ENCODE assay signal across 7 cellular contexts in the genomic region with DNA sequence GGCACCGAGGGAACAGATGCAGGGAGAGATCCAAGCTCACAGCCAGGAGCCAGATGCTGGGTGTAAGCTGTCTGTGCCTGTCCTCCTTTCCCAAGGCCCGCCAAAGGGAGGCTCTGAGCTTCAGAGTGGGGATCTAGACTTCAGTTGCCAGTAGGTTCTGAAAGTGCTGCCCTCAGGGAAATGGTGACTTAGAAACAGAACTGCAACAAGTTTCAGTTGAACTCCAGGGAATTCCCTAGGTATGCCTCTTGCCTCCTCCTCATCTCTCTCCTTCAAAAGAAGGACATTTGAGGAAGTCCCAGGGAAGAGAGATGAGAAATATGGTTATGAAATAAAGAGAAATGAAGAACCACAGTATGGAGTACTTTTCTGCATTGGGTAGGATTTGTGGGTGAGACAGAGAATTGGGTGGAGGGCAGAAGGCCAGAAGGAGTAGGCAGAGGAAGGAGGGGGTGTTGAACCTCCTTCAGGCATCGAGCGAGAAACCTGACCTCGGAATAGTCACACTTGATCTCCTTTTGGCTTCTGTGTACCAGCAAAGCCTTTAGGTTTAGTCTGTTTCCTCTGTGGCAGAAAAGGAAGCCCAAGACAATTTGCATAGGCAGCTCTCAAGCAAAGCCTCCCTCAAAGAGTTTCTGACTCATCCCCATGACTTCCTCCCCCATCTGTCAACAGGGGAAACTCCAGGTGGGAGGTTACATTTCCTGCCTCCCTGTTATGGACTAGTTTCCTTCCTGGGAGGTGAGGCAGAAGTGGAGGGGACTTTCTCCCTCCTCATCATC.
DNase-seq lines count a peak whose midpoint lies in the region; ATAC-seq and TF ChIP-seq lines count a peak whose summit lies in the region.

No MANE protein-coding gene starts in this region.

- peak overlapping the region; percentile 13 to 35 for H3K4me3 Mint-ChIP-seq in effector memory CD8-positive, alpha-beta T cell

- H3K4me1 Mint-ChIP-seq in effector memory CD8-positive, alpha-beta T cell (ENCODE audit: low read depth in 2 of 2): peaks cover 14 to 18% of the 10 kb centered on the region in 2 donors

- H3F3A ChIP-seq in MM.1S (ENCODE audit: insufficient read depth, low read length): peaks cover 48% of the 10 kb centered on the region

- no peak overlapping the region for H2AFZ ChIP-seq in MM.1S (ENCODE audit: low read length)

- H3K27ac ChIP-seq in HEK293 (ENCODE audit: extremely low read depth, low read depth, low read length) (no peak overlapping the region), MM.1S (ENCODE audit: low read length) (peak overlapping the region; percentile 99)

- H3K36me3 ChIP-seq in HEK293 (ENCODE audit: control insufficient read depth in 2 of 2, insufficient read depth in 1 of 2, low read length in 2 of 2) (no peaks in the 10 kb centered on the region), MM.1S (replicated peaks; ENCODE audit: insufficient read depth, low read length) (no peaks in the 10 kb centered on the region)

- CTCF ChIA-PET in HEK293 (lab: Yijun Ruan, JAX) (interaction anchor here (0.6 to 1.9 kb wide), 6 partner anchors 17 to 487 kb away, joined by 3 to 9 read pairs (median 4); no protein-coding TSS in a partner anchor), HEK293T (lab: Yijun Ruan, JAX) (interaction anchor here (0.6 to 3.1 kb wide), 4 partner anchors 13 to 538 kb away, joined by 3 to 9 read pairs (median 4); no protein-coding TSS in a partner anchor)

- peaks cover 70% of the 10 kb centered on the region for H3K79me2 ChIP-seq in MM.1S (ENCODE audit: low read length)

- H3K27ac Mint-ChIP-seq in effector memory CD8-positive, alpha-beta T cell: peak overlapping the region in 1 of 2 donors; percentile 90

- POLR2A ChIA-PET in HEK293 (lab: Yijun Ruan, JAX): interaction anchor here (0.6 to 1.5 kb wide), 2 partner anchors 12 to 269 kb away, joined by 3 to 5 read pairs; no protein-coding TSS in a partner anchor
- POLR2A ChIA-PET in HEK293T (lab: Yijun Ruan, JAX): no interaction called here

- peak; percentile 94 for DNase-seq in MM.1S
- peak; percentile 37 for DNase-seq in activated CD4-positive, alpha-beta T cell treated with anti-CD3 and anti-CD28 coated beads for 1 hour
- peak; percentile 42 to 48 (median 43) for DNase-seq in effector memory CD8-positive, alpha-beta T cell
- peak; percentile 72 for DNase-seq in non-pigmented ciliary epithelial cell (ENCODE audit: low read depth)
- DNase-seq in HEK293T (ENCODE audit: extremely low spot score): no peak

- H3K4me1 ChIP-seq in HEK293 (ENCODE audit: control insufficient read depth, insufficient read depth, low read length) (0 out of 2 replicates have a peak, but pooled peaks cover 7% of the 10 kb centered on the region), MM.1S (ENCODE audit: low read length) (peaks cover 73% of the 10 kb centered on the region)

- H3K9me3 ChIP-seq in HEK293 (ENCODE audit: control insufficient read depth, insufficient read depth, low read depth, low read length): no peaks in the 10 kb centered on the region
- H3K9me3 ChIP-seq in MM.1S (replicated peaks; ENCODE audit: insufficient read depth, low read length): no peaks in the 10 kb centered on the region

- H3K36me3 Mint-ChIP-seq in effector memory CD8-positive, alpha-beta T cell (ENCODE audit: insufficient read depth): no peaks in the 10 kb centered on the region

- ATAC-seq in GM18502 (IDR thresholded peaks at IDR 0.05; ENCODE audit: poor library complexity, unreplicated experiment): peak; percentile 95
- ATAC-seq in effector memory CD8-positive, alpha-beta T cell (replicated peaks): peak; percentile 97

- H3K27me3 ChIP-seq in MM.1S (replicated peaks; ENCODE audit: insufficient read depth, low read length): no peaks in the 10 kb centered on the region

- no peaks in the 10 kb centered on the region for H3K9me3 Mint-ChIP-seq in effector memory CD8-positive, alpha-beta T cell

- H3K27me3 Mint-ChIP-seq in effector memory CD8-positive, alpha-beta T cell: no peaks in the 10 kb centered on the region

- H3K9me2 ChIP-seq in MM.1S (replicated peaks; ENCODE audit: insufficient read depth, low read length): no peaks in the 10 kb centered on the region

- TF ChIP-seq CTCF in HEK293 (tag by site-specific recombination; IDR thresholded peaks at IDR 0.05) (no peak), MM.1S (IDR thresholded peaks at IDR 0.05; ENCODE audit: low read length) (no peak)

- H3K4me2 ChIP-seq in MM.1S (ENCODE audit: low read depth, low read length): peak overlapping the region; percentile 81

- H3K9ac ChIP-seq in MM.1S (ENCODE audit: low read length): peak overlapping the region; percentile 78

- H4K20me1 ChIP-seq in MM.1S (ENCODE audit: insufficient read depth, low read length): no peaks in the 10 kb centered on the region

- H3K4me3 ChIP-seq in HEK293 (ENCODE audit: low read depth, low read length): no peak overlapping the region
- peak overlapping the region; percentile 28; the same call in 1 of the 2 replicates for H3K4me3 ChIP-seq in MM.1S (ENCODE audit: low read length)

TF ChIP-seq in HEK293, 187 proteins besides CTCF, POLR2A, EP300 and RAD21 (continues in another document):
- TF ChIP-seq IKZF3 (tag by site-specific recombination; IDR thresholded peaks at IDR 0.05): peak; percentile 39; the same call in 1 of the 2 replicates
- TF ChIP-seq ZNF747 (tag by site-specific recombination; IDR thresholded peaks at IDR 0.05): no peak
- TF ChIP-seq, protein P1, sequence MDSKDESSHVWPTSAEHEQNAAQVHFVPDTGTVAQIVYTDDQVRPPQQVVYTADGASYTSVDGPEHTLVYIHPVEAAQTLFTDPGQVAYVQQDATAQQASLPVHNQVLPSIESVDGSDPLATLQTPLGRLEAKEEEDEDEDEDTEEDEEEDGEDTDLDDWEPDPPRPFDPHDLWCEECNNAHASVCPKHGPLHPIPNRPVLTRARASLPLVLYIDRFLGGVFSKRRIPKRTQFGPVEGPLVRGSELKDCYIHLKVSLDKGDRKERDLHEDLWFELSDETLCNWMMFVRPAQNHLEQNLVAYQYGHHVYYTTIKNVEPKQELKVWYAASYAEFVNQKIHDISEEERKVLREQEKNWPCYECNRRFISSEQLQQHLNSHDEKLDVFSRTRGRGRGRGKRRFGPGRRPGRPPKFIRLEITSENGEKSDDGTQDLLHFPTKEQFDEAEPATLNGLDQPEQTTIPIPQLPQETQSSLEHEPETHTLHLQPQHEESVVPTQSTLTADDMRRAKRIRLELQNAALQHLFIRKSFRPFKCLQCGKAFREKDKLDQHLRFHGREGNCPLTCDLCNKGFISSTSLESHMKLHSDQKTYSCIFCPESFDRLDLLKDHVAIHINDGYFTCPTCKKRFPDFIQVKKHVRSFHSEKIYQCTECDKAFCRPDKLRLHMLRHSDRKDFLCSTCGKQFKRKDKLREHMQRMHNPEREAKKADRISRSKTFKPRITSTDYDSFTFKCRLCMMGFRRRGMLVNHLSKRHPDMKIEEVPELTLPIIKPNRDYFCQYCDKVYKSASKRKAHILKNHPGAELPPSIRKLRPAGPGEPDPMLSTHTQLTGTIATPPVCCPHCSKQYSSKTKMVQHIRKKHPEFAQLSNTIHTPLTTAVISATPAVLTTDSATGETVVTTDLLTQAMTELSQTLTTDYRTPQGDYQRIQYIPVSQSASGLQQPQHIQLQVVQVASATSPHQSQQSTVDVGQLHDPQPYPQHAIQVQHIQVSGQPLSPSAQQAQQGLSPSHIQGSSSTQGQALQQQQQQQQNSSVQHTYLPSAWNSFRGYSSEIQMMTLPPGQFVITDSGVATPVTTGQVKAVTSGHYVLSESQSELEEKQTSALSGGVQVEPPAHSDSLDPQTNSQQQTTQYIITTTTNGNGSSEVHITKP (tag by site-specific recombination; IDR thresholded peaks at IDR 0.05): peak; percentile 28; the same call in 1 of the 2 replicates
- TF ChIP-seq ZNF701 (tag by site-specific recombination; IDR thresholded peaks at IDR 0.05): no peak
- peak; percentile 73 for TF ChIP-seq WT1 (tag by site-specific recombination; IDR thresholded peaks at IDR 0.05)
- TF ChIP-seq ZNF174 (tag by site-specific recombination; IDR thresholded peaks at IDR 0.05): no peak

TF ChIP-seq in HEK293T, 16 proteins besides CTCF, POLR2A, EP300 and RAD21:
- no peak for TF ChIP-seq TARDBP (IDR thresholded peaks at IDR 0.05)
- no peak for TF ChIP-seq FOXA1 (IDR thresholded peaks at IDR 0.05)
- TF ChIP-seq L3MBTL2 (conservative IDR thresholded peaks at IDR 0.05): no peak
- no peak for TF ChIP-seq LEF1 (IDR thresholded peaks at IDR 0.05; ENCODE audit: borderline replicate concordance)
- TF ChIP-seq BHLHE40 (IDR thresholded peaks at IDR 0.05; ENCODE audit: borderline replicate concordance): no peak
- no peak for TF ChIP-seq FOXK2 (IDR thresholded peaks at IDR 0.05)
- TF ChIP-seq, protein P2, sequence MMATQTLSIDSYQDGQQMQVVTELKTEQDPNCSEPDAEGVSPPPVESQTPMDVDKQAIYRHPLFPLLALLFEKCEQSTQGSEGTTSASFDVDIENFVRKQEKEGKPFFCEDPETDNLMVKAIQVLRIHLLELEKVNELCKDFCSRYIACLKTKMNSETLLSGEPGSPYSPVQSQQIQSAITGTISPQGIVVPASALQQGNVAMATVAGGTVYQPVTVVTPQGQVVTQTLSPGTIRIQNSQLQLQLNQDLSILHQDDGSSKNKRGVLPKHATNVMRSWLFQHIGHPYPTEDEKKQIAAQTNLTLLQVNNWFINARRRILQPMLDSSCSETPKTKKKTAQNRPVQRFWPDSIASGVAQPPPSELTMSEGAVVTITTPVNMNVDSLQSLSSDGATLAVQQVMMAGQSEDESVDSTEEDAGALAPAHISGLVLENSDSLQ (IDR thresholded peaks at IDR 0.05): no peak
- no peak for TF ChIP-seq CTBP1 (IDR thresholded peaks at IDR 0.05; ENCODE audit: borderline replicate concordance)
- TF ChIP-seq SP1 (IDR thresholded peaks at IDR 0.05): no peak
- TF ChIP-seq NFRKB (IDR thresholded peaks at IDR 0.05): no peak
- no peak for TF ChIP-seq FOXM1 (IDR thresholded peaks at IDR 0.05; ENCODE audit: borderline replicate concordance)
- TF ChIP-seq ARNT (IDR thresholded peaks at IDR 0.05): no peak
- TF ChIP-seq SUZ12 (IDR thresholded peaks at IDR 0.05): no peak
- no peak for TF ChIP-seq ELF4 (IDR thresholded peaks at IDR 0.05)
- no peak for TF ChIP-seq ZNF384 (IDR thresholded peaks at IDR 0.05)
